In the genomic region with DNA sequence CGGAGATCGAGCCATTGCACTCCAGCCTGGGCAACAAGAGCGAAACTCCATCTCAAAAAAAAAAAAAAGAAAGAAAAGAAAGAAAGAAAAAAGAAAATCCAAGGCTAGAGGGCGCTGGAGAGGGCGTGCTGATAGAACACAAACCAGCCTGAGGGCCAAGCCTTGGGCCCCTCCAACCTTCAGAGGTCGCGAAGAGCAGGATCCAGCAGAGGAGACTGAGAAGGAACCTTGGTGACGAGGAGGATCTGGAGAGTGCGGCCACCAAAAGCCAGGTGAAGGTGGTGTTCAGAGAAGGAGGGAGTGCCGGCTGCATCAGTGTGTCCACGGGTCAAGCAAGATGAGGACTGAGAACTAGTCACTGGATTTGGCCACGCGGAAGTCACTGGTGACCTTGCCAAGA, we compare ENCODE assay signal across 9 cellular contexts. TPM values are rescaled to one million over a fixed set of nuclear protein-coding genes. Genes with fewer than 3 reads are reported as not detected.
DNase-seq lines count a peak whose midpoint lies in the region; TF ChIP-seq lines count a peak whose summit lies in the region.
"Had no signal": no experiment of that assay in that cellular context is flagged by ENCODE, and none has a peak within 500 bp of the region (broad histone marks: within the 10 kb centered on the region; RNA-seq: fewer than 3 reads in every experiment).

No MANE protein-coding gene starts in this region.

- H3K4me3 ChIP-seq in NT2/D1 (ENCODE audit: insufficient read length, low read depth): no peak overlapping the region
- no peak overlapping the region for H3K4me3 ChIP-seq in colonic mucosa
- no peak overlapping the region for H3K4me3 ChIP-seq in spleen

- 55 to 61% (median 57%) methylated on average over 13 of the region's 13 CpGs for WGBS in spleen, 5 donors

- DNase-seq in activated CD4-positive, alpha-beta T cell treated with anti-CD3 and anti-CD28 coated beads for 48 hours: peak; percentile 55
- DNase-seq in activated CD4-positive, alpha-beta T cell treated with anti-CD3 and anti-CD28 coated beads for 1 hour: no peak
- no peak for DNase-seq in NT2/D1 (ENCODE audit: low read depth, low spot score)
- DNase-seq in colonic mucosa: peak; percentile 35
- DNase-seq in spleen: peak; percentile 69
- DNase-seq in mucosa of gallbladder (ENCODE audit: low spot score): no peak
- no peak for DNase-seq in NCI-H345 treated with DMSO at 0.1 percent for 48 hours (lab: John Stamatoyannopoulos, UW; ENCODE audit: unreplicated experiment)
- no peak for DNase-seq in NCI-H1092 treated with DMSO at 0.1 percent for 48 hours (lab: John Stamatoyannopoulos, UW)
- DNase-seq: DMS153 had no signal

- no peak for TF ChIP-seq POLR2A in spleen (IDR thresholded peaks at IDR 0.05)

- H3K36me3 ChIP-seq in NT2/D1 (ENCODE audit: insufficient read depth, insufficient read length, low read length): no peaks in the 10 kb centered on the region
- H3K36me3 ChIP-seq in colonic mucosa: no peaks in the 10 kb centered on the region
- H3K36me3 ChIP-seq in spleen: no peaks in the 10 kb centered on the region

- H3K9ac ChIP-seq in NT2/D1 (ENCODE audit: insufficient read length, low read depth) (peak overlapping the region; percentile 32), colonic mucosa (ENCODE audit: low read depth in 2 of 2, low read length in 2 of 2) (no peak overlapping the region)

- peaks cover 9% of the 10 kb centered on the region for H3K4me1 ChIP-seq in NT2/D1 (ENCODE audit: insufficient read depth, insufficient read length)
- H3K4me1 ChIP-seq in colonic mucosa: no peaks in the 10 kb centered on the region
- H3K4me1 ChIP-seq in spleen: peaks cover 0 to 32% (median 16%) of the 10 kb centered on the region in 6 donors

- no peak for TF ChIP-seq CTCF in colonic mucosa (IDR thresholded peaks at IDR 0.05)
- peak in 2 of 11 experiments; percentile 11 to 22 for TF ChIP-seq CTCF in spleen (IDR thresholded peaks at IDR 0.05 in 8 of 11, conservative IDR thresholded peaks at IDR 0.05 in 3 of 11)

- H3K9me3 ChIP-seq in NT2/D1 (ENCODE audit: insufficient read depth, low read length): no peaks in the 10 kb centered on the region
- H3K9me3 ChIP-seq in colonic mucosa: no peaks in the 10 kb centered on the region
- H3K9me3 ChIP-seq in spleen: no peaks in the 10 kb centered on the region

- intact Hi-C loops in colonic mucosa (cut with DNase I) (loop anchor here (5.0 to 10.0 kb wide), 2 partner anchors 132 to 355 kb away; partner anchors contain the start of gene ZNF839), spleen (cut with DNase I; ENCODE audit: low total_unique reads) (loop anchor here (5.0 to 10.0 kb wide), 2 partner anchors 127 to 255 kb away; partner anchors contain the start of gene HSP90AA1)

- H3K27me3 ChIP-seq in NT2/D1 (ENCODE audit: insufficient read depth, insufficient read length): peaks cover 12% of the 10 kb centered on the region
- no peaks in the 10 kb centered on the region for H3K27me3 ChIP-seq in colonic mucosa
- no peaks in the 10 kb centered on the region for H3K27me3 ChIP-seq in spleen (replicated peaks in 1 of 7)

- H3K27ac ChIP-seq in colonic mucosa: no peak overlapping the region
- H3K27ac ChIP-seq in spleen: no peak overlapping the region

RNA-seq across cellular contexts. Expression of gene DYNC1H1, which starts 4.1 kb away (rescaled TPM):
- total RNA-seq in colonic mucosa: 100 to 1,000 TPM; 345 to 359 TPM
- total RNA-seq in spleen: 100 to 1,000 TPM; 270 to 446 (median 403) TPM
- polyA plus RNA-seq in spleen: 10 to 100 TPM; 65.9 to 85.8 (median 70.5) TPM
- total RNA-seq in mucosa of gallbladder: 485 TPM

Comparison
In these comparisons a context has a peak if more than half of its experiments do, and no peak if none do; other contexts are left out.
1. DNase-seq: peak in activated CD4-positive, alpha-beta T cell treated with anti-CD3 and anti-CD28 coated beads for 48 hours (single experiment), colonic mucosa (single experiment) and spleen (single experiment); none in activated CD4-positive, alpha-beta T cell treated with anti-CD3 and anti-CD28 coated beads for 1 hour (single experiment), NT2/D1 (single experiment), mucosa of gallbladder (single experiment), NCI-H345 treated with DMSO at 0.1 percent for 48 hours (single experiment) and NCI-H1092 treated with DMSO at 0.1 percent for 48 hours (single experiment).